ENCODE assay signal across 8 cellular contexts in the genomic region with DNA sequence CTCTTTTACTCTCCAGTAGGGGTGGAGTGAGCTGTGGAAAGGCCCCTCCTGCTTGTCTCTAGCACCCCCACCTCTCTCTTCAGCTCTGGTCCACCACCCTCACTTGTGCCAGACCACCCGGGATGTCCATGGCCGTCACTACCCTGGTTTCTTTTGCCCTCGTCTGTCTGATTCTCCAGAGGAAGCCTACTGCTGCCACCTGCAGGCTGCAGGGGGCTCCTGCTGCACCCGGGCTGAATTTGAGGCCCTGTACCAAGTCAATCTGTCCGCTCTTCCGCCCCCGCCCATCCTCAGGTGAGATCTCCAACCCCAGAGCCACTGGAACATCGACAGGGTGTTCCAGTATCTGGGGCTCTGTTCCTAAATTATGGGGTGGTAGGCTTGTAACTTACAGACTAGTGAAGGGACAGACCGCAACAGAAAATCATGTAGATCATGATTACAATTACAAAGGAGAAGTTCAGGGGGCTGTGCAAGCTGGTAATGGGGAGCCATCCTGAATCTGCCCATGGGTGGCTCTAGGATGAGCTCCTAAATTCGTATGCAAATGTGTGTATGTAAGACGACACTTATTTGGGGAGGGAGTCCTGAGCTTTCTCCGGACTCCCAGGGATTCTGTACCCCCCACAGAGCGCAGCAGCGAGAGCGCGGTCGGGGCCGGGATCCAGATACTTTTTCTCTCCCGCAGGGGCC. TPM values are rescaled to one million over a fixed set of nuclear protein-coding genes. Genes with fewer than 3 reads are reported as not detected.
DNase-seq lines count a peak whose midpoint lies in the region; TF ChIP-seq lines count a peak whose summit lies in the region.

No MANE protein-coding gene starts in this region.

- peak overlapping the region; percentile 96 for H3K4me3 ChIP-seq in MM.1S (ENCODE audit: low read length)
- peak overlapping the region; percentile 78 to 82 for H3K4me3 ChIP-seq in foreskin fibroblast (ENCODE audit: low read depth in 1 of 2, low read length in 2 of 2)
- H3K4me3 ChIP-seq in neural progenitor cell, result peak overlapping the region; percentile 89
- peak overlapping the region; percentile 65 to 79 (median 76) for H3K4me3 ChIP-seq in stomach

- no peak for TF ChIP-seq EP300 in stomach (IDR thresholded peaks at IDR 0.05)

- TF ChIP-seq CTCF in MM.1S (IDR thresholded peaks at IDR 0.05; ENCODE audit: low read length) (peak; percentile 95), foreskin fibroblast (IDR thresholded peaks at IDR 0.05; ENCODE audit: low read depth, low read length) (peak; percentile 96), neural progenitor cell (IDR thresholded peaks at IDR 0.05) (peak; percentile 89), stomach (IDR thresholded peaks at IDR 0.05) (peak in 5 of 7 experiments; percentile 76 to 91 (median 81))

- H3F3A ChIP-seq in MM.1S (ENCODE audit: insufficient read depth, low read length) (peaks cover 36% of the 10 kb centered on the region), neural progenitor cell (ENCODE audit: low read depth) (peaks cover 16% of the 10 kb centered on the region)

- H3K4me1 ChIP-seq in MM.1S (ENCODE audit: low read length) (peaks cover 27% of the 10 kb centered on the region), neural progenitor cell (peaks cover 12% of the 10 kb centered on the region), stomach (peaks cover 38 to 63% (median 58%) of the 10 kb centered on the region in 4 donors)

- no peaks in the 10 kb centered on the region for H3K9me2 ChIP-seq in MM.1S (replicated peaks; ENCODE audit: insufficient read depth, low read length)

- H3K9ac ChIP-seq in MM.1S (ENCODE audit: low read length) (peak overlapping the region; percentile 58), neural progenitor cell (no peak overlapping the region)

- no peaks in the 10 kb centered on the region for H3K36me3 ChIP-seq in MM.1S (replicated peaks; ENCODE audit: insufficient read depth, low read length)
- H3K36me3 ChIP-seq in neural progenitor cell, result no peaks in the 10 kb centered on the region
- H3K36me3 ChIP-seq in stomach, result peaks cover 9 to 28% (median 24%) of the 10 kb centered on the region in 4 donors

- WGBS in stomach, 5 donors, result 1 to 3% (median 1%) methylated on average over 18 to 19 of the region's 19 CpGs

- DNase-seq in DMS 273 (lab: John Stamatoyannopoulos, UW; ENCODE audit: unreplicated experiment) (peak; percentile 86), H4 (ENCODE audit: low spot score) (peak; percentile 76), MM.1S (peak; percentile 93), SHP77 treated with DMSO at 0.1 percent for 48 hours (lab: John Stamatoyannopoulos, UW) (peak; percentile 79), activated gamma-delta T cell (lab: John Stamatoyannopoulos, UW) (peak; percentile 48), foreskin fibroblast (peak; percentile 72 to 92), neural progenitor cell (ENCODE audit: low spot score) (peak; percentile 92), stomach (peak; percentile 90)

- H3K9me3 ChIP-seq in MM.1S (replicated peaks; ENCODE audit: insufficient read depth, low read length) (no peaks in the 10 kb centered on the region), neural progenitor cell (ENCODE audit: low read depth) (no peaks in the 10 kb centered on the region), stomach (no peaks in the 10 kb centered on the region)

- peaks cover 9% of the 10 kb centered on the region for H3K36me3 Mint-ChIP-seq in neural progenitor cell

- no peaks in the 10 kb centered on the region for H3K9me3 Mint-ChIP-seq in neural progenitor cell

- peak overlapping the region; percentile 69 for H3K27ac ChIP-seq in MM.1S (ENCODE audit: low read length)
- H3K27ac ChIP-seq in neural progenitor cell, result no peak overlapping the region
- peak overlapping the region; percentile 86 to 91 (median 90) for H3K27ac ChIP-seq in stomach

- intact Hi-C loops in stomach (cut with DNase I; ENCODE audit: low total_unique reads), result no loop called here

- H3K27me3 ChIP-seq in MM.1S (replicated peaks; ENCODE audit: insufficient read depth, low read length) (no peaks in the 10 kb centered on the region), neural progenitor cell (peaks cover 15% of the 10 kb centered on the region), stomach (no peaks in the 10 kb centered on the region)

- peaks cover 8% of the 10 kb centered on the region for H3K27me3 Mint-ChIP-seq in neural progenitor cell (ENCODE audit: insufficient read depth, low read depth)

- H4K20me1 ChIP-seq in MM.1S (ENCODE audit: insufficient read depth, low read length) (no peaks in the 10 kb centered on the region), neural progenitor cell (ENCODE audit: low read depth) (peaks cover 10% of the 10 kb centered on the region)

- peak overlapping the region; percentile 76 for H3K4me2 ChIP-seq in MM.1S (ENCODE audit: low read depth, low read length)
- H3K4me2 ChIP-seq in neural progenitor cell, result peak overlapping the region; percentile 96

- H3K4me1 Mint-ChIP-seq in neural progenitor cell, result peaks cover 27% of the 10 kb centered on the region

- no peak overlapping the region for H3K27ac Mint-ChIP-seq in neural progenitor cell

- H2AFZ ChIP-seq in MM.1S (ENCODE audit: low read length) (peak overlapping the region; percentile 78), neural progenitor cell (replicated peaks) (peak overlapping the region; percentile 98)

- H3K79me2 ChIP-seq in MM.1S (ENCODE audit: low read length) (peaks cover 26% of the 10 kb centered on the region), neural progenitor cell (ENCODE audit: low read depth) (peaks cover 16% of the 10 kb centered on the region)

- peak overlapping the region; percentile 84 for H3K4me3 Mint-ChIP-seq in neural progenitor cell

- no peak for TF ChIP-seq POLR2A in stomach (IDR thresholded peaks at IDR 0.05)

RNA-seq across cellular contexts. Expression of a gene that starts 0.7 kb away (rescaled TPM):
- 34.6 and 35.2 TPM in 2 replicates for total RNA-seq in H4 (2014; rRNA removed; shearing (Covaris generic))
- 47.7 and 99.5 TPM in 2 replicates for total RNA-seq in neural progenitor cell (ENCODE audit: low replicate concordance)
- 10 to 100 TPM; 28.0 to 63.8 (median 45.0) TPM for total RNA-seq in stomach
- polyA plus RNA-seq in stomach, result 10 to 100 TPM; 35.7 to 62.7 (median 40.9) TPM

RNA-seq across cellular contexts. Expression of a gene that starts 2.1 kb away (rescaled TPM):
- total RNA-seq in H4 (2014; rRNA removed; shearing (Covaris generic)), result 12.9 and 18.1 TPM in 2 replicates
- total RNA-seq in neural progenitor cell (ENCODE audit: low replicate concordance) (20.4 and 21.8 TPM in 2 replicates), stomach (10 to 100 TPM in 3 of 5 donors, not detected in 2; 12.1 to 19.6 (median 12.1) TPM)
- polyA plus RNA-seq in stomach, result 10 to 100 TPM; 18.8 to 22.1 (median 19.8) TPM

RNA-seq across cellular contexts. Expression of a gene that starts 20.3 kb away (rescaled TPM):
- total RNA-seq in H4 (2014; rRNA removed; shearing (Covaris generic)), result 0.06 TPM in 1 of 2 replicates, not detected in the other
- total RNA-seq in neural progenitor cell (ENCODE audit: low replicate concordance) (19.7 and 27.6 TPM in 2 replicates), stomach (10 to 100 TPM in 2 of 5 donors, 1 to 10 TPM in 3; 2.2 to 98.5 (median 8.8) TPM)
- 10 to 100 TPM in 1 of 3 donors, 1 to 10 TPM in 2; 6.1 to 11.3 (median 6.7) TPM for polyA plus RNA-seq in stomach

RNA-seq across cellular contexts. Expression of a gene that starts 31.3 kb away (rescaled TPM):
- total RNA-seq in H4 (2014; rRNA removed; shearing (Covaris generic)), result 3.9 and 10.0 TPM in 2 replicates
- total RNA-seq in neural progenitor cell (ENCODE audit: low replicate concordance) (7.0 and 15.3 TPM in 2 replicates), stomach (100 to 1,000 TPM in 3 of 5 donors, 10 to 100 TPM in 2; 30.5 to 286 (median 201) TPM)
- polyA plus RNA-seq in stomach, result 10 to 100 TPM in 2 of 3 donors, 1 to 10 TPM in 1; 2.9 to 16.4 (median 16.0) TPM

RNA-seq across cellular contexts. Expression of a gene that starts 50.1 kb away (rescaled TPM):
- 0.43 and 0.88 TPM in 2 replicates for total RNA-seq in H4 (2014; rRNA removed; shearing (Covaris generic))
- total RNA-seq in neural progenitor cell (ENCODE audit: low replicate concordance), result 11.7 and 14.1 TPM in 2 replicates
- total RNA-seq in stomach, result 10 to 100 TPM; 13.8 to 49.1 (median 25.1) TPM
- 10 to 100 TPM in 1 of 3 donors, 1 to 10 TPM in 2; 8.0 to 11.8 (median 8.9) TPM for polyA plus RNA-seq in stomach
